ENCODE assay signal across 8 cellular contexts in the genomic region with DNA sequence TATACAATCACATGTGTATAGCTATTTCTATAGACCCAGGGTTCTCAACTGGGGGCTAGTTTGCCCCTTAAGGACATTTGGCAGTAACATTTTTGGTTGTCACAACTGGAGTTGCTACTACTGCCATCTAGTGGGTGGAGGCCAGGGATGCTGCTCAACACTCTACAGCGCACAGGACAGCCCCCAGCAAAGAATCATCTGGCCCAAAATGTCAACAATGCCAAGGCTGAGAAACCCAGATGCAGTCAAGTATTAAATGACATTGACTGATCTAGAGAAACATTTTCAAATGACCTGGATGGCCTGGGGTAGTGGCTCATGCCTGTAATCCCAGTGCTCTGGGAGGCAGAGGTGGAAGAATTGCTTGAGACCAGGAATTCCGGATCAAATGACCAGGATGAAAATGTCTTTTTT. TPM values are rescaled to one million over a fixed set of nuclear protein-coding genes. Genes with fewer than 3 reads are reported as not detected.
DNase-seq lines count a peak whose midpoint lies in the region; ATAC-seq and TF ChIP-seq lines count a peak whose summit lies in the region.

No MANE protein-coding gene starts in this region.

- H3K36me3 Mint-ChIP-seq in natural killer cell treated with Interleukin-12 subunit alpha and Interleukin-12 subunit beta and Interleukin-15 and Interleukin-18, amount 100 ng/mL, for 72 hours = peaks cover 12% of the 10 kb centered on the region

- H3K4me1 ChIP-seq in transverse colon = peaks cover 21 to 73% (median 43%) of the 10 kb centered on the region in 4 donors

- H3K4me1 Mint-ChIP-seq in natural killer cell treated with Interleukin-12 subunit alpha and Interleukin-12 subunit beta and Interleukin-15 and Interleukin-18, amount 100 ng/mL, for 72 hours (ENCODE audit: low read depth in 2 of 2) = peaks cover 40 to 54% of the 10 kb centered on the region in 2 donors

- no peaks in the 10 kb centered on the region for H3K27me3 Mint-ChIP-seq in natural killer cell treated with Interleukin-12 subunit alpha and Interleukin-12 subunit beta and Interleukin-15 and Interleukin-18, amount 100 ng/mL, for 72 hours

- ATAC-seq in GM21619 (IDR thresholded peaks at IDR 0.05; ENCODE audit: unreplicated experiment) = peak; percentile 82
- ATAC-seq in activated CD4-positive, CD25-positive, alpha-beta regulatory T cell treated with anti-CD3 and anti-CD28 coated beads, Interleukin-2, amount 50 U/mL, for 24 hours = peak; percentile 79 to 83
- ATAC-seq in natural killer cell treated with Interleukin-12 subunit alpha and Interleukin-12 subunit beta and Interleukin-15 and Interleukin-18, amount 100 ng/mL, for 72 hours = peak; percentile 47 to 59
- no peak for ATAC-seq in GM18873 (IDR thresholded peaks at IDR 0.05; ENCODE audit: low FRiP score, unreplicated experiment)

- TF ChIP-seq POLR2A in NB4 (IDR thresholded peaks at IDR 0.05; ENCODE audit: extremely low read depth, insufficient read length) (no peak), transverse colon (IDR thresholded peaks at IDR 0.05) (no peak)

- no peak overlapping the region for H3K4me3 ChIP-seq in NB4 (ENCODE audit: low read depth, low read length)
- no peak overlapping the region for H3K4me3 ChIP-seq in choroid plexus epithelial cell (ENCODE audit: low read depth, low read length)
- no peak overlapping the region for H3K4me3 ChIP-seq in transverse colon

- H3K9me3 Mint-ChIP-seq in natural killer cell treated with Interleukin-12 subunit alpha and Interleukin-12 subunit beta and Interleukin-15 and Interleukin-18, amount 100 ng/mL, for 72 hours = no peaks in the 10 kb centered on the region

- no peak overlapping the region for H3K27ac Mint-ChIP-seq in natural killer cell treated with Interleukin-12 subunit alpha and Interleukin-12 subunit beta and Interleukin-15 and Interleukin-18, amount 100 ng/mL, for 72 hours

- TF ChIP-seq CTCF in NB4 (IDR thresholded peaks at IDR 0.05; ENCODE audit: low read depth, low read length) (peak; percentile 85), choroid plexus epithelial cell (conservative IDR thresholded peaks at IDR 0.05; ENCODE audit: low read depth, low read length) (peak; percentile 67), transverse colon (IDR thresholded peaks at IDR 0.05) (peak; percentile 51 to 64 (median 56))

- intact Hi-C loops in transverse colon (cut with DNase I; ENCODE audit: low total_unique reads) = no loop called here

- H3K4me3 Mint-ChIP-seq in natural killer cell treated with Interleukin-12 subunit alpha and Interleukin-12 subunit beta and Interleukin-15 and Interleukin-18, amount 100 ng/mL, for 72 hours = no peak overlapping the region

- no peaks in the 10 kb centered on the region for H3K9me3 ChIP-seq in transverse colon

- 59 to 90% methylated on average over 1 to 2 of the region's 2 CpGs for WGBS in transverse colon (ENCODE audit: low coverage in 1 of 2), 2 donors

- H3K27me3 ChIP-seq in transverse colon = no peaks in the 10 kb centered on the region

- peak; percentile 45 for DNase-seq in EH (ENCODE audit: low read depth)
- DNase-seq in NB4 (ENCODE audit: low read depth) = peak; percentile 84
- DNase-seq in choroid plexus epithelial cell (ENCODE audit: low read depth) = peak; percentile 50
- peak; percentile 65 for DNase-seq in natural killer cell treated with Interleukin-12 subunit alpha and Interleukin-12 subunit beta and Interleukin-15 and Interleukin-18, amount 100 ng/mL, for 72 hours (ENCODE audit: low spot score)
- peak; percentile 54 for DNase-seq in transverse colon

- in situ Hi-C loops in transverse colon (cut with MboI; ENCODE audit: low pct_ligation_motif_present in 1 of 4, low pct_unique_long_range_greater_than_20kb in 1 of 4, low sequenced_read_pairs in 3 of 4) = no loop called here

- peak overlapping the region in 2 of 4 donors; percentile 82 to 86 for H3K27ac ChIP-seq in transverse colon

- TF ChIP-seq EP300 in transverse colon (IDR thresholded peaks at IDR 0.05; ENCODE audit: low read depth) = no peak

- peaks cover 0 to 15% (median 3%) of the 10 kb centered on the region in 4 donors for H3K36me3 ChIP-seq in transverse colon

RNA-seq across cellular contexts. Expression of a gene that starts 5.8 kb away (rescaled TPM):
- 10 to 100 TPM; 52.3 to 62.0 TPM for total RNA-seq in natural killer cell treated with Interleukin-12 subunit alpha and Interleukin-12 subunit beta and Interleukin-15 and Interleukin-18, amount 100 ng/mL, for 72 hours
- 100 to 1,000 TPM; 110 to 193 (median 130) TPM for total RNA-seq in transverse colon

RNA-seq across cellular contexts. Expression of a gene that starts 38.6 kb away (rescaled TPM):
- 10 to 100 TPM; 34.8 to 62.4 TPM for total RNA-seq in natural killer cell treated with Interleukin-12 subunit alpha and Interleukin-12 subunit beta and Interleukin-15 and Interleukin-18, amount 100 ng/mL, for 72 hours
- total RNA-seq in transverse colon = 1 to 10 TPM in 3 of 4 donors, not detected in 1; 4.9 to 8.7 (median 7.6) TPM

RNA-seq across cellular contexts. Expression of a gene that starts 48.7 kb away (rescaled TPM):
- 1 to 10 TPM; 2.6 to 7.3 TPM for total RNA-seq in natural killer cell treated with Interleukin-12 subunit alpha and Interleukin-12 subunit beta and Interleukin-15 and Interleukin-18, amount 100 ng/mL, for 72 hours
- total RNA-seq in transverse colon = 100 to 1,000 TPM; 122 to 207 (median 155) TPM

Comparison
In these comparisons a context has a peak if more than half of its experiments do, and no peak if none do; other contexts are left out.
1. RNA of a gene that starts 48.7 kb away (total RNA-seq): 122 to 207 TPM in transverse colon; 2.6 to 7.3 TPM in natural killer cell treated with Interleukin-12 subunit alpha and Interleukin-12 subunit beta and Interleukin-15 and Interleukin-18, amount 100 ng/mL, for 72 hours; every median in the first group is over 10 times any median in the second.
2. Peak in every context shown above with its lines, with median percentiles within 50 percentile points of each other: DNase-seq and CTCF ChIP-seq.